In the genomic region with DNA sequence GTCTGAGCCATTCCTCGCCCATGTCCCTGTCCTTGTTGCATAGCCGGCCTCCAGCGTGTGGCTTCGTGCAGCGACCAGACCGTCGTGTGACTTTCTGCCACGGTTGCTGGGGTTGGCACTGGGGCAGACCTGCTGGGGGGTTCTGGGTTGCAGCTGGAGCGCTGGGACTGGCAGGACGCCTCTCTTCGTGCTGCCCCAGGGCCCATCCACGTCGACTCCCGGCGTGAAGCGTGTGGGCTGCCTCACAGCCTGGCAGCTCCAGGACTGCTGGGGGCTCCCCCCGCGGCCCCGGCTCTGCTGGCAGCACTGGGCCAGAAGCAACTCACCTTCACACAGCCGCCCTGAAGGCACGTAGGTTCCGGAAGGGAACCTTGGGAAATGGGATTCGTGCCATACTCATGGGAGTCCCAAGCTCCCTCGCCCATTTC, we compare ENCODE assay signal across 23 cellular contexts. TPM values are rescaled to one million over a fixed set of nuclear protein-coding genes. Genes with fewer than 3 reads are reported as not detected.
DNase-seq lines count a peak whose midpoint lies in the region; TF ChIP-seq lines count a peak whose summit lies in the region.
"Had no signal": no experiment of that assay in that cellular context is flagged by ENCODE, and none has a peak within 500 bp of the region (broad histone marks: within the 10 kb centered on the region; RNA-seq: fewer than 3 reads in every experiment).

No MANE protein-coding gene starts in this region.

- no peak overlapping the region for H2BK12ac ChIP-seq in neuronal stem cell (ENCODE audit: low read length)

- H3K9me3 Mint-ChIP-seq in chondrocyte (ENCODE audit: low read depth), result no peaks in the 10 kb centered on the region
- H3K9me3 Mint-ChIP-seq: CD4-positive, alpha-beta memory T cell had no signal

- peak overlapping the region; percentile 25 for H3K14ac ChIP-seq in neuronal stem cell (ENCODE audit: low read length)

- H3K79me1 ChIP-seq in neuronal stem cell (ENCODE audit: low read depth, low read length), result peaks cover 4% of the 10 kb centered on the region

- H3K27ac ChIP-seq in Peyer's patch, result peak overlapping the region in 3 of 4 donors; percentile 17 to 42 (median 25)
- H3K27ac ChIP-seq in neuronal stem cell (replicated peaks; ENCODE audit: low read length), result no peak overlapping the region
- H3K27ac ChIP-seq: BLaER1, SK-N-MC had no signal

- H3K4me3 ChIP-seq in Peyer's patch (no peak overlapping the region), neuronal stem cell (ENCODE audit: low read length in 2 of 2) (no peak overlapping the region)
- H3K4me3 ChIP-seq: BLaER1, SK-N-MC had no signal

- no peak overlapping the region for H3K4ac ChIP-seq in neuronal stem cell (ENCODE audit: low read length)

- peak overlapping the region; percentile 16 for H2AK5ac ChIP-seq in neuronal stem cell (ENCODE audit: low read depth, low read length)

- H4K91ac ChIP-seq in neuronal stem cell (ENCODE audit: low read depth, low read length, poor library complexity), result no peak overlapping the region

- TF ChIP-seq CTCF in Peyer's patch (IDR thresholded peaks at IDR 0.05) (no peak), chondrocyte (IDR thresholded peaks at IDR 0.05) (no peak)

- H3K4me1 ChIP-seq in Peyer's patch (peaks cover 0 to 4% (median 0%) of the 10 kb centered on the region in 4 donors), neuronal stem cell (ENCODE audit: control insufficient read depth in 2 of 2, insufficient read depth in 1 of 2, low read depth in 1 of 2, low read length in 2 of 2) (peaks cover 2 to 16% of the 10 kb centered on the region in 2 donors)

- no peak overlapping the region for H3K4me2 ChIP-seq in neuronal stem cell (ENCODE audit: insufficient read depth, low read length, poor library complexity, severe bottlenecking)

- H2BK5ac ChIP-seq in neuronal stem cell (ENCODE audit: low read length), result no peak overlapping the region

- H3K36me3 Mint-ChIP-seq in chondrocyte (ENCODE audit: low read depth), result no peaks in the 10 kb centered on the region
- H3K36me3 Mint-ChIP-seq: CD4-positive, alpha-beta memory T cell had no signal

- no peak overlapping the region for H2AFZ ChIP-seq in neuronal stem cell (ENCODE audit: low read length)

- no peaks in the 10 kb centered on the region for H3K27me3 ChIP-seq in Peyer's patch
- peaks cover 0 to 64% (median 0%) of the 10 kb centered on the region in 3 experiments for H3K27me3 ChIP-seq in neuronal stem cell (ENCODE audit: control insufficient read depth in 3 of 3, insufficient read depth in 3 of 3, low read depth in 1 of 3, low read length in 3 of 3)

- H4K8ac ChIP-seq in neuronal stem cell (ENCODE audit: low read depth, low read length), result no peak overlapping the region

- H3K18ac ChIP-seq in neuronal stem cell (ENCODE audit: low read length), result peak overlapping the region; percentile 85

- peaks cover 2% of the 10 kb centered on the region for H3K4me1 Mint-ChIP-seq in chondrocyte (ENCODE audit: low read depth)

- H3K9ac ChIP-seq in neuronal stem cell (ENCODE audit: low read depth, low read length, poor library complexity), result peak overlapping the region; percentile 53
- H3K9ac ChIP-seq: BLaER1 had no signal

- no peak overlapping the region for H2BK120ac ChIP-seq in neuronal stem cell (ENCODE audit: low read depth, low read length)

- WGBS in neuronal stem cell (ENCODE audit: extremely low coverage in 2 of 2, insufficient read length in 2 of 2, insufficient replicate concordance in 1 of 2), 2 donors, result no CpG with 5 or more reads among the region's 24 CpGs

- H3K36me3 ChIP-seq in Peyer's patch, result no peaks in the 10 kb centered on the region
- no peaks in the 10 kb centered on the region for H3K36me3 ChIP-seq in neuronal stem cell (replicated peaks in 1 of 2; ENCODE audit: control insufficient read depth in 2 of 2, insufficient read depth in 2 of 2, low read length in 2 of 2)
- H3K36me3 ChIP-seq: BLaER1 had no signal

- no peak overlapping the region for H3K27ac Mint-ChIP-seq in chondrocyte (ENCODE audit: unreplicated experiment)
- H3K27ac Mint-ChIP-seq: CD4-positive, alpha-beta memory T cell had no signal

- TF ChIP-seq POLR2A in Peyer's patch (IDR thresholded peaks at IDR 0.05), result no peak

- H3K23ac ChIP-seq in neuronal stem cell (ENCODE audit: low read depth, low read length, poor library complexity), result no peak overlapping the region

- no peak overlapping the region for H3K4me3 Mint-ChIP-seq in chondrocyte (ENCODE audit: unreplicated experiment)
- H3K4me3 Mint-ChIP-seq: CD4-positive, alpha-beta memory T cell had no signal

- H2BK15ac ChIP-seq in neuronal stem cell (ENCODE audit: low read length), result no peak overlapping the region

- DNase-seq in NCI-H69 (lab: John Stamatoyannopoulos, UW) (peak; percentile 10), Peyer's patch (no peak), chondrocyte (ENCODE audit: low spot score) (peak; percentile 78), neuronal stem cell (ENCODE audit: low spot score) (no peak), epidermal melanocyte (ENCODE audit: insufficient read length, low spot score) (no peak)
- DNase-seq in central memory CD4-positive, alpha-beta T cell, result no peak
- DNase-seq in stimulated activated CD4-positive, alpha-beta T cell treated with anti-CD3 and anti-CD28 coated beads, Interleukin-12 subunit alpha, Interleukin-12 subunit beta, amount 100 ng/mL, for 4 hours, result no peak
- DNase-seq: CD4-positive, alpha-beta memory T cell; GDM1; GOT3; HCEC 1CT; KG1; NCI-H1092 treated with DMSO at 0.1 percent for 48 hours; NCI-H146; NCI-H2029; NCI-H2227 treated with DMSO at 0.1 percent for 48 hours; NCI-H524; NCI-H82; OCI-M1; SHP77 had no signal

- H3K27me3 Mint-ChIP-seq in chondrocyte (ENCODE audit: low read depth), result peaks cover 45% of the 10 kb centered on the region

- H3K9me3 ChIP-seq in Peyer's patch (no peaks in the 10 kb centered on the region), neuronal stem cell (replicated peaks in 1 of 2; ENCODE audit: control insufficient read depth in 2 of 2, insufficient read depth in 1 of 2, low read depth in 1 of 2, low read length in 2 of 2) (no peaks in the 10 kb centered on the region)
- H3K9me3 ChIP-seq: BLaER1 had no signal

RNA-seq across cellular contexts. Expression of a gene that starts 52.0 kb away (rescaled TPM):
- total RNA-seq in Peyer's patch, result not detected
- 0.15 to 0.29 TPM in 2 of 3 replicates, not detected in the other for total RNA-seq in chondrocyte
- polyA plus RNA-seq in neuronal stem cell (2013, experiment 1 of 2), result 0.13 TPM
- polyA plus RNA-seq in neuronal stem cell (2013, experiment 2 of 2), result 0.14 TPM
- total RNA-seq: CD4-positive, alpha-beta memory T cell; HT1080 had no signal

Comparison
In these comparisons a context has a peak if more than half of its experiments do, and no peak if none do; other contexts are left out.
1. DNase-seq: peak in NCI-H69 (single experiment) and chondrocyte (single experiment); none in Peyer's patch (0 of 3), neuronal stem cell (single experiment), epidermal melanocyte (single experiment), central memory CD4-positive, alpha-beta T cell (single experiment) and stimulated activated CD4-positive, alpha-beta T cell treated with anti-CD3 and anti-CD28 coated beads, Interleukin-12 subunit alpha, Interleukin-12 subunit beta, amount 100 ng/mL, for 4 hours (single experiment).